Comparison of ENCODE assay signal across 12 cellular contexts in the genomic region with DNA sequence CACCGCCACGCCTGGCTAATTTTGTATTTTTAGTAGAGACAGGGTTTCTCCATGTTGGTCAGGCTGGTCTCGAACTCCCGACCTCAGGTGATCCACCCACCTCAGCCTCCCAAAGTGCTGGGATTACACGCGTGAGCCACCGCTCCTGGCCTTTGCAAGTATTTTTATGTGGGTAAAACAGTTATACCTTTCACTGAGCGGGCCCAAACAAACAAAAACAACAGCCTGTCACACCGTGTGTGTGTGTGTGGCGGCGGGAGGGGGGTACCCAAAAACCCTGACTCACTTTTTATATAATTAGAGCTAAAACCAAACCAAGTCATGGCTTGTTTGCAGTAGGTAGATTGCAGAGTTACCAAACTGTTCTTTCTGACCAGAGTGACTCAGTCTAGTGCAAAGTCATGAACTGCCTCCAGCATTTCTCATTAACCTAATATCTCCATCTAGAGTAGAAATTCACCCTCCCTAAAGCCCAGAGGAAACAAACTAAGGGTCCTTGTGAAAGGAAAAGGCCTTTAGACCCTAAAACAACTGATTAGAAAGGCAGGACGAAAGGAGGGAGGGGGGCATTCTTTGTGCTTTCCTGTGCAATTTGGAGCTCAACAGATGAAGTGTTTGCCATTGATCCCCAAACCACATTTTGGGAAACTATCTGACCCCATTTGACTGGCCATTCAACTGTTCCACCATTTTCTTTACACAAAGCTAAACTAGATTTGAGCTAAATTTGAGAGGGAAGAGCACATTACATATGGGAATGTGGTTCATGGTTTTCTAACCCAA.
A peak's percentile ranks its signal among the peaks of the same experiment; 100 is the strongest.
DNase-seq lines count a peak whose midpoint lies in the region; ATAC-seq, FAIRE-seq and TF ChIP-seq lines count a peak whose summit lies in the region.
"Had no signal": no experiment of that assay in that cellular context is flagged by ENCODE, and none has a peak within 500 bp of the region (broad histone marks: within the 10 kb centered on the region; RNA-seq: fewer than 3 reads in every experiment).

No MANE protein-coding gene starts in this region.

- dilution Hi-C loops in endothelial cell of umbilical vein (cut with MboI; ENCODE audit: extremely low pct_ligation_motif_present, low sequenced_read_pairs), result no loop called here

- no peak for FAIRE-seq in endothelial cell of umbilical vein (lab: Jason Lieb, UNC)
- FAIRE-seq: A204.1 had no signal

- in situ Hi-C loops in transverse colon (cut with MboI; ENCODE audit: low pct_ligation_motif_present in 1 of 4, low pct_unique_long_range_greater_than_20kb in 1 of 4, low sequenced_read_pairs in 3 of 4), result no loop called here

- H3K9ac ChIP-seq in endothelial cell of umbilical vein (replicated peaks; ENCODE audit: extremely low read depth, insufficient read depth, low read length), result no peak overlapping the region

- no peaks in the 10 kb centered on the region for H3K79me2 ChIP-seq in endothelial cell of umbilical vein (ENCODE audit: control insufficient read depth, insufficient read depth, low read length)

- 82% methylated on average over 12 of the region's 12 CpGs; no CpG with 5 or more reads in 1 of the 2 donors for WGBS in transverse colon (ENCODE audit: low coverage in 1 of 2), 2 donors

- peak overlapping the region; percentile 56 for H3K27ac Mint-ChIP-seq in T-helper 2 cell treated with Interferon-gamma antibody and Interleukin-4, amounts not matched to agents 5 μg/mL and 100 μg/mL, for 36 hours

- BruUV-seq in endothelial cell of umbilical vein (replicated peaks; lab: Mats Ljungman, UMichigan), result no TSS peak

- no peak overlapping the region for H2AFZ ChIP-seq in endothelial cell of umbilical vein (ENCODE audit: low read depth, low read length)

- no peaks in the 10 kb centered on the region for H3K36me3 ChIP-seq in SJSA1
- no peaks in the 10 kb centered on the region for H3K36me3 ChIP-seq in endothelial cell of umbilical vein (ENCODE audit: control insufficient read depth in 2 of 2, extremely low read depth in 1 of 2, insufficient read depth in 2 of 2, low read length in 2 of 2)
- peaks cover 0 to 7% (median 2%) of the 10 kb centered on the region in 4 donors for H3K36me3 ChIP-seq in transverse colon
- H3K36me3 ChIP-seq: HAP-1 had no signal

- TF ChIP-seq POLR2A in endothelial cell of umbilical vein (IDR thresholded peaks at IDR 0.05; ENCODE audit: low read depth, low read length) (no peak), transverse colon (IDR thresholded peaks at IDR 0.05) (no peak)

- no peak for ATAC-seq in GM21360 (IDR thresholded peaks at IDR 0.05; ENCODE audit: unreplicated experiment)
- ATAC-seq: heart right ventricle had no signal

- H3K4me3 Mint-ChIP-seq in T-helper 2 cell treated with Interferon-gamma antibody and Interleukin-4, amounts not matched to agents 5 μg/mL and 100 μg/mL, for 36 hours, result peak overlapping the region; percentile 49

- peak; percentile 39 for DNase-seq in T-helper 2 cell treated with Interferon-gamma antibody and Interleukin-4, amounts not matched to agents 5 μg/mL and 100 μg/mL, for 36 hours (ENCODE audit: low spot score)
- DNase-seq in T-helper 2 cell (no peak), SJSA1 (ENCODE audit: low read depth in 1 of 2, low spot score in 2 of 2) (peak; percentile 69 to 75), endothelial cell of umbilical vein (ENCODE audit: low read depth, low spot score) (peak; percentile 45), epidermal melanocyte (ENCODE audit: insufficient read length, low spot score) (no peak), transverse colon (no peak)
- DNase-seq: heart right ventricle, NCI-H774 had no signal

- H3K9me3 ChIP-seq in SJSA1 (replicated peaks), result no peaks in the 10 kb centered on the region; the same call in 1 of the 2 replicates
- no peaks in the 10 kb centered on the region for H3K9me3 ChIP-seq in endothelial cell of umbilical vein (replicated peaks; ENCODE audit: control insufficient read depth, insufficient read depth, low read length)
- no peaks in the 10 kb centered on the region for H3K9me3 ChIP-seq in transverse colon
- H3K9me3 ChIP-seq: HAP-1, heart right ventricle had no signal

- POLR2A ChIA-PET in endothelial cell of umbilical vein (lab: Charles Lee), result interaction anchor here (2.8 kb wide), 1 partner anchor 18 kb away, joined by 9 read pairs; no protein-coding TSS in a partner anchor

- no peaks in the 10 kb centered on the region for H4K20me1 ChIP-seq in endothelial cell of umbilical vein (replicated peaks; ENCODE audit: control insufficient read depth, extremely low read depth, insufficient read depth, low read length)

- H3K27me3 ChIP-seq in SJSA1 (replicated peaks) (no peaks in the 10 kb centered on the region), endothelial cell of umbilical vein (ENCODE audit: control insufficient read depth in 2 of 2, insufficient read depth in 2 of 2, low read length in 2 of 2) (no peaks in the 10 kb centered on the region), transverse colon (no peaks in the 10 kb centered on the region)
- H3K27me3 ChIP-seq: heart right ventricle had no signal

- peaks cover 14% of the 10 kb centered on the region for H3K9me3 Mint-ChIP-seq in T-helper 2 cell treated with Interferon-gamma antibody and Interleukin-4, amounts not matched to agents 5 μg/mL and 100 μg/mL, for 36 hours

- H3K27ac ChIP-seq in SJSA1, result peak overlapping the region; percentile 63
- peak overlapping the region; percentile 49 for H3K27ac ChIP-seq in endothelial cell of umbilical vein (ENCODE audit: insufficient read depth, low read depth, low read length)
- H3K27ac ChIP-seq in skin epidermis, result peak overlapping the region in 12 of 21 experiments; percentile 0 to 82 (median 34)
- no peak overlapping the region for H3K27ac ChIP-seq in transverse colon

- H3K36me3 Mint-ChIP-seq in T-helper 2 cell treated with Interferon-gamma antibody and Interleukin-4, amounts not matched to agents 5 μg/mL and 100 μg/mL, for 36 hours (ENCODE audit: low read depth), result peaks cover 46% of the 10 kb centered on the region

- no peaks in the 10 kb centered on the region for H3K9me1 ChIP-seq in endothelial cell of umbilical vein (replicated peaks; ENCODE audit: control insufficient read depth, extremely low read depth, insufficient read depth, low read length)

- peaks cover 2% of the 10 kb centered on the region for H3K27me3 Mint-ChIP-seq in T-helper 2 cell treated with Interferon-gamma antibody and Interleukin-4, amounts not matched to agents 5 μg/mL and 100 μg/mL, for 36 hours (ENCODE audit: low read depth)

- no peak overlapping the region for H3K4me2 ChIP-seq in endothelial cell of umbilical vein (ENCODE audit: insufficient read depth, low read length)

- H3K4me1 ChIP-seq in SJSA1 (replicated peaks) (peaks cover 56% of the 10 kb centered on the region), endothelial cell of umbilical vein (ENCODE audit: control insufficient read depth, extremely low read depth, insufficient read depth, low read length) (peaks cover 61% of the 10 kb centered on the region), transverse colon (peaks cover 11 to 38% (median 23%) of the 10 kb centered on the region in 4 donors)
- H3K4me1 ChIP-seq: HAP-1 had no signal

- H3K4me1 Mint-ChIP-seq in T-helper 2 cell treated with Interferon-gamma antibody and Interleukin-4, amounts not matched to agents 5 μg/mL and 100 μg/mL, for 36 hours (ENCODE audit: low read depth), result peaks cover 78% of the 10 kb centered on the region

- TF ChIP-seq CTCF in endothelial cell of umbilical vein (IDR thresholded peaks at IDR 0.05; ENCODE audit: extremely low read depth in 1 of 2, insufficient read depth in 1 of 2, low read depth in 1 of 2, low read length in 2 of 2), result no peak
- TF ChIP-seq CTCF in transverse colon (IDR thresholded peaks at IDR 0.05), result no peak

- intact Hi-C loops in endothelial cell of umbilical vein (cut with micrococcal nuclease), result no loop called here
- intact Hi-C loops in transverse colon (cut with DNase I; ENCODE audit: low total_unique reads), result no loop called here

- CTCF ChIA-PET in endothelial cell of umbilical vein (lab: Charles Lee), result interaction anchor here (1.0 to 1.6 kb wide), 6 partner anchors 10 to 45 kb away, joined by 3 to 4 read pairs (median 4); no protein-coding TSS in a partner anchor

- TF ChIP-seq EP300 in transverse colon (IDR thresholded peaks at IDR 0.05; ENCODE audit: low read depth), result no peak

- H3K4me3 ChIP-seq in SJSA1, result no peak overlapping the region
- no peak overlapping the region for H3K4me3 ChIP-seq in endothelial cell of umbilical vein (replicated peaks in 1 of 3; ENCODE audit: insufficient read depth in 1 of 3, low read depth in 1 of 3, low read length in 3 of 3)
- H3K4me3 ChIP-seq in skin epidermis, result no peak overlapping the region
- H3K4me3 ChIP-seq in transverse colon, result no peak overlapping the region
- H3K4me3 ChIP-seq: HAP-1, heart right ventricle had no signal

TF ChIP-seq in endothelial cell of umbilical vein, 7 proteins besides CTCF, POLR2A, EP300 and RAD21:
- no peak for TF ChIP-seq GATA2 (IDR thresholded peaks at IDR 0.05; ENCODE audit: insufficient read depth, insufficient read length, low read depth, low read length)
- no peak for TF ChIP-seq MYC (IDR thresholded peaks at IDR 0.05; ENCODE audit: low read depth, low read length)
- TF ChIP-seq JUN (IDR thresholded peaks at IDR 0.05; ENCODE audit: borderline replicate concordance, insufficient read depth, insufficient read length, low read depth), result no peak
- no peak for TF ChIP-seq EZH2 (IDR thresholded peaks at IDR 0.05; ENCODE audit: borderline replicate concordance, low read depth, low read length, severe bottlenecking)
- TF ChIP-seq, protein P1, sequence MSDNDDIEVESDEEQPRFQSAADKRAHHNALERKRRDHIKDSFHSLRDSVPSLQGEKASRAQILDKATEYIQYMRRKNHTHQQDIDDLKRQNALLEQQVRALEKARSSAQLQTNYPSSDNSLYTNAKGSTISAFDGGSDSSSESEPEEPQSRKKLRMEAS (IDR thresholded peaks at IDR 0.05; ENCODE audit: insufficient read depth, insufficient read length), result no peak
- no peak for TF ChIP-seq FOS (IDR thresholded peaks at IDR 0.05; ENCODE audit: borderline replicate concordance, insufficient read depth, low read length)
- TF ChIP-seq POLR2AphosphoS5 (IDR thresholded peaks at IDR 0.05; ENCODE audit: insufficient read depth, low read depth, low read length), result no peak

Comparison
In these comparisons a context has a peak if more than half of its experiments do, and no peak if none do; other contexts are left out.
1. DNase-seq: peak in T-helper 2 cell treated with Interferon-gamma antibody and Interleukin-4, amounts not matched to agents 5 μg/mL and 100 μg/mL, for 36 hours (single experiment), SJSA1 (2 of 2) and endothelial cell of umbilical vein (single experiment); none in T-helper 2 cell (0 of 5), epidermal melanocyte (single experiment) and transverse colon (single experiment).
2. H3K27ac ChIP-seq: peak in SJSA1 (single experiment), endothelial cell of umbilical vein (single experiment) and skin epidermis (12 of 21); none in transverse colon (0 of 4).